In the genomic region with DNA sequence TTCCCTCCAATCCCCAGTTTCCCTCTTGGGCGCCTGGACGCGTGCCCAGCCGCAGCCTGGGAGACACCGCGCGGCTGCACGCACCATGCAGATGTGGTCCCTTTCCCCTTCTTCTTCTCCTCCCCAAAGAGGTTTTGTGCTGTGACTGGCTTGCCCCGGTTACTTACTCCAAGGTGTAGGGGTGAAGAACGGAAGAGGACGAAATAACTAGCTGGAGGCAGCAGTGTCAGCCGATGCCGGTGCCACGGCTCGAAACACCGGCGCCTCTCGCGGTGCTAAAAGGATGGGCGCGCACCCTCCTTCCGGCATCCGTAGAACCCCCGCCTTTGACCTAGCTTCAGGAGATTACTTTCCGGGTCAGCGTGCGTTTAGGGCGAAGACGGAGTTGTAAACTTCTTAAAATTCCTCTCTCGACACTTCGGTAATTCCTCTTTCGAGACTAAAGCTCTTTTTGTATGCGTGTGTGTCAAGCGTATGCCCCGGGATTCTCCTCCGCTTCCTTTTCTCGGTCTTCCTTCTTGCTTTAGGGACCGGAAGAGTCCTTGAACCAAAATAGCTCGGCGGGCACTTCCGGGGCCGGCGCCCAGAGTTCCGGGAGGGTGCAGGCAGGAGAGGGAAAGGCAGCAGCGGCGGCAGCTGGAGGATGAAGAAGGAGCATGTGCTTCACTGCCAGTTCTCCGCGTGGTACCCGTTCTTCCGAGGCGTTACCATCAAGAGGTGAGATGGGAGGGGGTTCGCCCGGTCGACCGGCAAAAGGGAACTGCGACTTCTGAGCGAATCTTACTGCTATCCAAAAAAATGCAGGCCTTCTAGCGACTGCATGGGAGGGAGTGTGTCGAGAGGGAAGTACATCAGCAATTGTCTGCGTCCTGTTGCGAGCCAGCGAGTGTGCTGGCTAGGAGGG, we compare ENCODE assay signal across 1 cellular context.
TF ChIP-seq lines count a peak whose summit lies in the region.

A gene with protein sequence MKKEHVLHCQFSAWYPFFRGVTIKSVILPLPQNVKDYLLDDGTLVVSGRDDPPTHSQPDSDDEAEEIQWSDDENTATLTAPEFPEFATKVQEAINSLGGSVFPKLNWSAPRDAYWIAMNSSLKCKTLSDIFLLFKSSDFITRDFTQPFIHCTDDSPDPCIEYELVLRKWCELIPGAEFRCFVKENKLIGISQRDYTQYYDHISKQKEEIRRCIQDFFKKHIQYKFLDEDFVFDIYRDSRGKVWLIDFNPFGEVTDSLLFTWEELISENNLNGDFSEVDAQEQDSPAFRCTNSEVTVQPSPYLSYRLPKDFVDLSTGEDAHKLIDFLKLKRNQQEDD (plus strand): TSS at position 586 of the 904 bp plus-strand sequence. CDS start 58 bp downstream, at position 644.
A gene (minus strand): TSS at position 289 of the 904 bp plus-strand sequence. CDS start 9,600 bp downstream, outside the sequence.

TF ChIP-seq in HepG2, 621 proteins besides CTCF, POLR2A, EP300 and RAD21 (continued from another document and continues in another):
- TF ChIP-seq, protein P1, sequence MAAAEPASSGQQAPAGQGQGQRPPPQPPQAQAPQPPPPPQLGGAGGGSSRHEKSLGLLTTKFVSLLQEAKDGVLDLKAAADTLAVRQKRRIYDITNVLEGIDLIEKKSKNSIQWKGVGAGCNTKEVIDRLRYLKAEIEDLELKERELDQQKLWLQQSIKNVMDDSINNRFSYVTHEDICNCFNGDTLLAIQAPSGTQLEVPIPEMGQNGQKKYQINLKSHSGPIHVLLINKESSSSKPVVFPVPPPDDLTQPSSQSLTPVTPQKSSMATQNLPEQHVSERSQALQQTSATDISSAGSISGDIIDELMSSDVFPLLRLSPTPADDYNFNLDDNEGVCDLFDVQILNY (CRISPR knock-in tag; conservative IDR thresholded peaks at IDR 0.05) = no peak
- TF ChIP-seq ZFP41 (CRISPR knock-in tag; IDR thresholded peaks at IDR 0.05; ENCODE audit: borderline replicate concordance) (no peak), SATB2 (CRISPR knock-in tag; IDR thresholded peaks at IDR 0.05) (peak; percentile 61), ETV6 (CRISPR knock-in tag; conservative IDR thresholded peaks at IDR 0.05) (no peak; the same call in none of the 2 replicates), ZNF557 (CRISPR knock-in tag; IDR thresholded peaks at IDR 0.05) (no peak), ZNF460 (CRISPR knock-in tag; IDR thresholded peaks at IDR 0.05; ENCODE audit: borderline replicate concordance) (no peak), BRD4 (CRISPR knock-in tag; IDR thresholded peaks at IDR 0.05) (no peak), ZMYM2 (CRISPR knock-in tag; IDR thresholded peaks at IDR 0.05) (no peak), FOXA1 (IDR thresholded peaks at IDR 0.05) (no peak), FOXA1 (CRISPR knock-in tag; IDR thresholded peaks at IDR 0.05) (no peak), FOXP1 (IDR thresholded peaks at IDR 0.05) (no peak), FOXP1 (CRISPR knock-in tag; IDR thresholded peaks at IDR 0.05) (no peak; the same call in 1 of the 2 replicates), SMC3 (IDR thresholded peaks at IDR 0.05; ENCODE audit: low read length) (no peak), ZNF335 (CRISPR knock-in tag; IDR thresholded peaks at IDR 0.05) (no peak), HNRNPH1 (optimal IDR thresholded peaks at IDR 0.05; ENCODE audit: low read depth, low read length) (no peak), LCORL (IDR thresholded peaks at IDR 0.05) (no peak; the same call in 1 of the 2 replicates), LCORL (CRISPR knock-in tag; IDR thresholded peaks at IDR 0.05) (0 out of 2 replicates have a peak, but pooled peaks have one; percentile 9), HHEX (CRISPR knock-in tag; IDR thresholded peaks at IDR 0.05) (no peak), ZNF570 (CRISPR knock-in tag; IDR thresholded peaks at IDR 0.05; ENCODE audit: borderline replicate concordance) (no peak), TARDBP (CRISPR knock-in tag; IDR thresholded peaks at IDR 0.05) (peak; percentile 19; the same call in 1 of the 2 replicates)
- TF ChIP-seq, protein P2, sequence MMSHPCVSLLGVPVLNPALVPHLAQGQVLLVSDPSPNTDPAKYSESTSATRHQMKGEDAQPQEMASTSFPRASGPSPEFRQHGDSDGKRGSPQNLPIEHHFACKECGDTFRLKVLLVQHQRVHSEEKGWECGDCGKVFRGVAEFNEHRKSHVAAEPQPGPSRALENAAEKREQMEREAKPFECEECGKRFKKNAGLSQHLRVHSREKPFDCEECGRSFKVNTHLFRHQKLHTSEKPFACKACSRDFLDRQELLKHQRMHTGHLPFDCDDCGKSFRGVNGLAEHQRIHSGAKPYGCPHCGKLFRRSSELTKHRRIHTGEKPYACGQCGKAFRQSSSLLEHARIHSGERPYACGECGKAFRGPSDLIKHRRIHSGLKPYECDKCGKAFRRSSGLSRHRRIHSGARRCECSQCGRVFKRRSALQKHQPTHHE (CRISPR knock-in tag; IDR thresholded peaks at IDR 0.05; ENCODE audit: borderline replicate concordance) = peak; percentile 59
- TF ChIP-seq, protein P3, sequence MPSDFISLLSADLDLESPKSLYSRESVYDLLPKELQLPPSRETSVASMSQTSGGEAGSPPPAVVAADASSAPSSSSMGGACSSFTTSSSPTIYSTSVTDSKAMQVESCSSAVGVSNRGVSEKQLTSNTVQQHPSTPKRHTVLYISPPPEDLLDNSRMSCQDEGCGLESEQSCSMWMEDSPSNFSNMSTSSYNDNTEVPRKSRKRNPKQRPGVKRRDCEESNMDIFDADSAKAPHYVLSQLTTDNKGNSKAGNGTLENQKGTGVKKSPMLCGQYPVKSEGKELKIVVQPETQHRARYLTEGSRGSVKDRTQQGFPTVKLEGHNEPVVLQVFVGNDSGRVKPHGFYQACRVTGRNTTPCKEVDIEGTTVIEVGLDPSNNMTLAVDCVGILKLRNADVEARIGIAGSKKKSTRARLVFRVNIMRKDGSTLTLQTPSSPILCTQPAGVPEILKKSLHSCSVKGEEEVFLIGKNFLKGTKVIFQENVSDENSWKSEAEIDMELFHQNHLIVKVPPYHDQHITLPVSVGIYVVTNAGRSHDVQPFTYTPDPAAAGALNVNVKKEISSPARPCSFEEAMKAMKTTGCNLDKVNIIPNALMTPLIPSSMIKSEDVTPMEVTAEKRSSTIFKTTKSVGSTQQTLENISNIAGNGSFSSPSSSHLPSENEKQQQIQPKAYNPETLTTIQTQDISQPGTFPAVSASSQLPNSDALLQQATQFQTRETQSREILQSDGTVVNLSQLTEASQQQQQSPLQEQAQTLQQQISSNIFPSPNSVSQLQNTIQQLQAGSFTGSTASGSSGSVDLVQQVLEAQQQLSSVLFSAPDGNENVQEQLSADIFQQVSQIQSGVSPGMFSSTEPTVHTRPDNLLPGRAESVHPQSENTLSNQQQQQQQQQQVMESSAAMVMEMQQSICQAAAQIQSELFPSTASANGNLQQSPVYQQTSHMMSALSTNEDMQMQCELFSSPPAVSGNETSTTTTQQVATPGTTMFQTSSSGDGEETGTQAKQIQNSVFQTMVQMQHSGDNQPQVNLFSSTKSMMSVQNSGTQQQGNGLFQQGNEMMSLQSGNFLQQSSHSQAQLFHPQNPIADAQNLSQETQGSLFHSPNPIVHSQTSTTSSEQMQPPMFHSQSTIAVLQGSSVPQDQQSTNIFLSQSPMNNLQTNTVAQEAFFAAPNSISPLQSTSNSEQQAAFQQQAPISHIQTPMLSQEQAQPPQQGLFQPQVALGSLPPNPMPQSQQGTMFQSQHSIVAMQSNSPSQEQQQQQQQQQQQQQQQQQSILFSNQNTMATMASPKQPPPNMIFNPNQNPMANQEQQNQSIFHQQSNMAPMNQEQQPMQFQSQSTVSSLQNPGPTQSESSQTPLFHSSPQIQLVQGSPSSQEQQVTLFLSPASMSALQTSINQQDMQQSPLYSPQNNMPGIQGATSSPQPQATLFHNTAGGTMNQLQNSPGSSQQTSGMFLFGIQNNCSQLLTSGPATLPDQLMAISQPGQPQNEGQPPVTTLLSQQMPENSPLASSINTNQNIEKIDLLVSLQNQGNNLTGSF (CRISPR knock-in tag; IDR thresholded peaks at IDR 0.05) = no peak; the same call in 1 of the 2 replicates
- TF ChIP-seq, protein P4, sequence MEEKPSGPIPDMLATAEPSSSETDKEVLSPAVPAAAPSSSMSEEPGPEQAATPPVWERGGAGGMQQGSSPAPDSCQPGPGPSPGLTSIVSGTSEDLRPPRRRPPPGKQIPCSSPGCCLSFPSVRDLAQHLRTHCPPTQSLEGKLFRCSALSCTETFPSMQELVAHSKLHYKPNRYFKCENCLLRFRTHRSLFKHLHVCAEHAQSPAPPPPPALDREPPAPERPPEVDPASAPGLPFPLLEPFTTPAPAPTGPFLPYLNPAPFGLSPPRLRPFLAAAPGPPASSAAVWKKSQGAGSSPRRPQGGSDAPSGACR (CRISPR knock-in tag; IDR thresholded peaks at IDR 0.05) = no peak; the same call in 1 of the 2 replicates
- TF ChIP-seq, protein P5, sequence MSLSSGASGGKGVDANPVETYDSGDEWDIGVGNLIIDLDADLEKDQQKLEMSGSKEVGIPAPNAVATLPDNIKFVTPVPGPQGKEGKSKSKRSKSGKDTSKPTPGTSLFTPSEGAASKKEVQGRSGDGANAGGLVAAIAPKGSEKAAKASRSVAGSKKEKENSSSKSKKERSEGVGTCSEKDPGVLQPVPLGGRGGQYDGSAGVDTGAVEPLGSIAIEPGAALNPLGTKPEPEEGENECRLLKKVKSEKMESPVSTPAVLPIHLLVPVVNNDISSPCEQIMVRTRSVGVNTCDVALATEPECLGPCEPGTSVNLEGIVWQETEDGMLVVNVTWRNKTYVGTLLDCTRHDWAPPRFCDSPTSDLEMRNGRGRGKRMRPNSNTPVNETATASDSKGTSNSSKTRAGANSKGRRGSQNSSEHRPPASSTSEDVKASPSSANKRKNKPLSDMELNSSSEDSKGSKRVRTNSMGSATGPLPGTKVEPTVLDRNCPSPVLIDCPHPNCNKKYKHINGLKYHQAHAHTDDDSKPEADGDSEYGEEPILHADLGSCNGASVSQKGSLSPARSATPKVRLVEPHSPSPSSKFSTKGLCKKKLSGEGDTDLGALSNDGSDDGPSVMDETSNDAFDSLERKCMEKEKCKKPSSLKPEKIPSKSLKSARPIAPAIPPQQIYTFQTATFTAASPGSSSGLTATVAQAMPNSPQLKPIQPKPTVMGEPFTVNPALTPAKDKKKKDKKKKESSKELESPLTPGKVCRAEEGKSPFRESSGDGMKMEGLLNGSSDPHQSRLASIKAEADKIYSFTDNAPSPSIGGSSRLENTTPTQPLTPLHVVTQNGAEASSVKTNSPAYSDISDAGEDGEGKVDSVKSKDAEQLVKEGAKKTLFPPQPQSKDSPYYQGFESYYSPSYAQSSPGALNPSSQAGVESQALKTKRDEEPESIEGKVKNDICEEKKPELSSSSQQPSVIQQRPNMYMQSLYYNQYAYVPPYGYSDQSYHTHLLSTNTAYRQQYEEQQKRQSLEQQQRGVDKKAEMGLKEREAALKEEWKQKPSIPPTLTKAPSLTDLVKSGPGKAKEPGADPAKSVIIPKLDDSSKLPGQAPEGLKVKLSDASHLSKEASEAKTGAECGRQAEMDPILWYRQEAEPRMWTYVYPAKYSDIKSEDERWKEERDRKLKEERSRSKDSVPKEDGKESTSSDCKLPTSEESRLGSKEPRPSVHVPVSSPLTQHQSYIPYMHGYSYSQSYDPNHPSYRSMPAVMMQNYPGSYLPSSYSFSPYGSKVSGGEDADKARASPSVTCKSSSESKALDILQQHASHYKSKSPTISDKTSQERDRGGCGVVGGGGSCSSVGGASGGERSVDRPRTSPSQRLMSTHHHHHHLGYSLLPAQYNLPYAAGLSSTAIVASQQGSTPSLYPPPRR (CRISPR knock-in tag; IDR thresholded peaks at IDR 0.05; ENCODE audit: borderline replicate concordance) = no peak
- TF ChIP-seq, protein P6, sequence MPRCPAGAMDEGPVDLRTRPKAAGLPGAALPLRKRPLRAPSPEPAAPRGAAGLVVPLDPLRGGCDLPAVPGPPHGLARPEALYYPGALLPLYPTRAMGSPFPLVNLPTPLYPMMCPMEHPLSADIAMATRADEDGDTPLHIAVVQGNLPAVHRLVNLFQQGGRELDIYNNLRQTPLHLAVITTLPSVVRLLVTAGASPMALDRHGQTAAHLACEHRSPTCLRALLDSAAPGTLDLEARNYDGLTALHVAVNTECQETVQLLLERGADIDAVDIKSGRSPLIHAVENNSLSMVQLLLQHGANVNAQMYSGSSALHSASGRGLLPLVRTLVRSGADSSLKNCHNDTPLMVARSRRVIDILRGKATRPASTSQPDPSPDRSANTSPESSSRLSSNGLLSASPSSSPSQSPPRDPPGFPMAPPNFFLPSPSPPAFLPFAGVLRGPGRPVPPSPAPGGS (CRISPR knock-in tag; IDR thresholded peaks at IDR 0.05) = no peak
- TF ChIP-seq, protein P7, sequence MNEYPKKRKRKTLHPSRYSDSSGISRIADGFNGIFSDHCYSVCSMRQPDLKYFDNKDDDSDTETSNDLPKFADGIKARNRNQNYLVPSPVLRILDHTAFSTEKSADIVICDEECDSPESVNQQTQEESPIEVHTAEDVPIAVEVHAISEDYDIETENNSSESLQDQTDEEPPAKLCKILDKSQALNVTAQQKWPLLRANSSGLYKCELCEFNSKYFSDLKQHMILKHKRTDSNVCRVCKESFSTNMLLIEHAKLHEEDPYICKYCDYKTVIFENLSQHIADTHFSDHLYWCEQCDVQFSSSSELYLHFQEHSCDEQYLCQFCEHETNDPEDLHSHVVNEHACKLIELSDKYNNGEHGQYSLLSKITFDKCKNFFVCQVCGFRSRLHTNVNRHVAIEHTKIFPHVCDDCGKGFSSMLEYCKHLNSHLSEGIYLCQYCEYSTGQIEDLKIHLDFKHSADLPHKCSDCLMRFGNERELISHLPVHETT (CRISPR knock-in tag; conservative IDR thresholded peaks at IDR 0.05) = peak; percentile 72; the same call in 1 of the 2 replicates
- TF ChIP-seq, protein P8, sequence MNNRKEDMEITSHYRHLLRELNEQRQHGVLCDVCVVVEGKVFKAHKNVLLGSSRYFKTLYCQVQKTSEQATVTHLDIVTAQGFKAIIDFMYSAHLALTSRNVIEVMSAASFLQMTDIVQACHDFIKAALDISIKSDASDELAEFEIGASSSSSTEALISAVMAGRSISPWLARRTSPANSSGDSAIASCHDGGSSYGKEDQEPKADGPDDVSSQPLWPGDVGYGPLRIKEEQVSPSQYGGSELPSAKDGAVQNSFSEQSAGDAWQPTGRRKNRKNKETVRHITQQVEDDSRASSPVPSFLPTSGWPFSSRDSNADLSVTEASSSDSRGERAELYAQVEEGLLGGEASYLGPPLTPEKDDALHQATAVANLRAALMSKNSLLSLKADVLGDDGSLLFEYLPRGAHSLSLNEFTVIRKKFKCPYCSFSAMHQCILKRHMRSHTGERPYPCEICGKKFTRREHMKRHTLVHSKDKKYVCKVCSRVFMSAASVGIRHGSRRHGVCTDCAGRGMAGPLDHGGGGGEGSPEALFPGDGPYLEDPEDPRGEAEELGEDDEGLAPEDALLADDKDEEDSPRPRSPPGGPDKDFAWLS (CRISPR knock-in tag; IDR thresholded peaks at IDR 0.05; ENCODE audit: borderline replicate concordance) = no peak
- TF ChIP-seq, protein P9, sequence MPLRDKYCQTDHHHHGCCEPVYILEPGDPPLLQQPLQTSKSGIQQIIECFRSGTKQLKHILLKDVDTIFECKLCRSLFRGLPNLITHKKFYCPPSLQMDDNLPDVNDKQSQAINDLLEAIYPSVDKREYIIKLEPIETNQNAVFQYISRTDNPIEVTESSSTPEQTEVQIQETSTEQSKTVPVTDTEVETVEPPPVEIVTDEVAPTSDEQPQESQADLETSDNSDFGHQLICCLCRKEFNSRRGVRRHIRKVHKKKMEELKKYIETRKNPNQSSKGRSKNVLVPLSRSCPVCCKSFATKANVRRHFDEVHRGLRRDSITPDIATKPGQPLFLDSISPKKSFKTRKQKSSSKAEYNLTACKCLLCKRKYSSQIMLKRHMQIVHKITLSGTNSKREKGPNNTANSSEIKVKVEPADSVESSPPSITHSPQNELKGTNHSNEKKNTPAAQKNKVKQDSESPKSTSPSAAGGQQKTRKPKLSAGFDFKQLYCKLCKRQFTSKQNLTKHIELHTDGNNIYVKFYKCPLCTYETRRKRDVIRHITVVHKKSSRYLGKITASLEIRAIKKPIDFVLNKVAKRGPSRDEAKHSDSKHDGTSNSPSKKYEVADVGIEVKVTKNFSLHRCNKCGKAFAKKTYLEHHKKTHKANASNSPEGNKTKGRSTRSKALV (CRISPR knock-in tag; IDR thresholded peaks at IDR 0.05) = no peak; the same call in 1 of the 2 replicates
- TF ChIP-seq, protein P10, sequence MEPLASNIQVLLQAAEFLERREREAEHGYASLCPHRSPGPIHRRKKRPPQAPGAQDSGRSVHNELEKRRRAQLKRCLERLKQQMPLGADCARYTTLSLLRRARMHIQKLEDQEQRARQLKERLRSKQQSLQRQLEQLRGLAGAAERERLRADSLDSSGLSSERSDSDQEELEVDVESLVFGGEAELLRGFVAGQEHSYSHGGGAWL (CRISPR knock-in tag; IDR thresholded peaks at IDR 0.05) = peak; percentile 71; the same call in 1 of the 2 replicates
